ENCODE assay signal across 1 cellular context in genomic region chr3:158102219-158102612, GRCh38.
TF ChIP-seq lines count a peak whose summit lies in the region.

No MANE protein-coding gene starts in this region.

TF ChIP-seq in SK-N-SH, 30 proteins besides CTCF, POLR2A, EP300 and RAD21 (continued from another document):
- TF ChIP-seq, protein P1, sequence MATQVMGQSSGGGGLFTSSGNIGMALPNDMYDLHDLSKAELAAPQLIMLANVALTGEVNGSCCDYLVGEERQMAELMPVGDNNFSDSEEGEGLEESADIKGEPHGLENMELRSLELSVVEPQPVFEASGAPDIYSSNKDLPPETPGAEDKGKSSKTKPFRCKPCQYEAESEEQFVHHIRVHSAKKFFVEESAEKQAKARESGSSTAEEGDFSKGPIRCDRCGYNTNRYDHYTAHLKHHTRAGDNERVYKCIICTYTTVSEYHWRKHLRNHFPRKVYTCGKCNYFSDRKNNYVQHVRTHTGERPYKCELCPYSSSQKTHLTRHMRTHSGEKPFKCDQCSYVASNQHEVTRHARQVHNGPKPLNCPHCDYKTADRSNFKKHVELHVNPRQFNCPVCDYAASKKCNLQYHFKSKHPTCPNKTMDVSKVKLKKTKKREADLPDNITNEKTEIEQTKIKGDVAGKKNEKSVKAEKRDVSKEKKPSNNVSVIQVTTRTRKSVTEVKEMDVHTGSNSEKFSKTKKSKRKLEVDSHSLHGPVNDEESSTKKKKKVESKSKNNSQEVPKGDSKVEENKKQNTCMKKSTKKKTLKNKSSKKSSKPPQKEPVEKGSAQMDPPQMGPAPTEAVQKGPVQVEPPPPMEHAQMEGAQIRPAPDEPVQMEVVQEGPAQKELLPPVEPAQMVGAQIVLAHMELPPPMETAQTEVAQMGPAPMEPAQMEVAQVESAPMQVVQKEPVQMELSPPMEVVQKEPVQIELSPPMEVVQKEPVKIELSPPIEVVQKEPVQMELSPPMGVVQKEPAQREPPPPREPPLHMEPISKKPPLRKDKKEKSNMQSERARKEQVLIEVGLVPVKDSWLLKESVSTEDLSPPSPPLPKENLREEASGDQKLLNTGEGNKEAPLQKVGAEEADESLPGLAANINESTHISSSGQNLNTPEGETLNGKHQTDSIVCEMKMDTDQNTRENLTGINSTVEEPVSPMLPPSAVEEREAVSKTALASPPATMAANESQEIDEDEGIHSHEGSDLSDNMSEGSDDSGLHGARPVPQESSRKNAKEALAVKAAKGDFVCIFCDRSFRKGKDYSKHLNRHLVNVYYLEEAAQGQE (IDR thresholded peaks at IDR 0.05; ENCODE audit: low read depth, low read length), result no peak
- TF ChIP-seq SIN3A (IDR thresholded peaks at IDR 0.05; ENCODE audit: borderline replicate concordance, low read depth, low read length), result no peak
- no peak for TF ChIP-seq RXRA (IDR thresholded peaks at IDR 0.05; ENCODE audit: borderline replicate concordance, low read depth)
- TF ChIP-seq YY1 (IDR thresholded peaks at IDR 0.05; ENCODE audit: low read depth), result no peak
- no peak for TF ChIP-seq RCOR1 (IDR thresholded peaks at IDR 0.05; ENCODE audit: low read length)
- no peak for TF ChIP-seq FOXJ3 (CRISPR knock-in tag; IDR thresholded peaks at IDR 0.05)
